21 cellular contexts compared by ENCODE assay signal in genomic region chr12:93157279-93157678, GRCh38.
"Had no signal": no experiment of that assay in that cellular context is flagged by ENCODE, and none has a peak within 500 bp of the region (broad histone marks: within the 10 kb centered on the region; RNA-seq: fewer than 3 reads in every experiment).

No MANE protein-coding gene starts in this region.

- H3K27ac ChIP-seq: HL-60 had no signal

- H3K27me3 ChIP-seq: MG63 had no signal

- H3K4me2 ChIP-seq: SK-N-SH had no signal

- H3K9me2 ChIP-seq: SK-N-SH had no signal

- H3K4me3 ChIP-seq: MG63 had no signal

- H3K9ac ChIP-seq: SK-N-SH had no signal

- H3K9me3 ChIP-seq: SK-N-SH had no signal

- H3K36me3 ChIP-seq: MG63 had no signal

- DNase-seq: Karpas-422, KG1, MG63, NCI-H1092, NCI-H1436, NCI-H187, NCI-H2029, NCI-H2081 treated with DMSO at 0.1 percent for 48 hours, NCI-H2171, NCI-H226, NCI-H446, NCI-H510A, NCI-H524 treated with DMSO at 0.1 percent for 48 hours, NCI-H69, NCI-H774, RPMI8226, SHP77, SK-N-SH had no signal

- FAIRE-seq: HTR-8/SVneo, RCC 7860 had no signal
